In genomic region chr3:88117683-88118082, GRCh38 we compare ENCODE assay signal across 1 cellular context.
TF ChIP-seq lines count a peak whose summit lies in the region.

No MANE protein-coding gene starts in this region.

TF ChIP-seq in A549, 52 proteins besides CTCF, POLR2A, EP300 and RAD21 (continued from another document):
- TF ChIP-seq SMC3 (IDR thresholded peaks at IDR 0.05) (no peak), HDAC2 (IDR thresholded peaks at IDR 0.05) (no peak), SREBF2 (IDR thresholded peaks at IDR 0.05) (no peak)
- TF ChIP-seq, protein P1, sequence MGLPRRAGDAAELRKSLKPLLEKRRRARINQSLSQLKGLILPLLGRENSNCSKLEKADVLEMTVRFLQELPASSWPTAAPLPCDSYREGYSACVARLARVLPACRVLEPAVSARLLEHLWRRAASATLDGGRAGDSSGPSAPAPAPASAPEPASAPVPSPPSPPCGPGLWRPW (IDR thresholded peaks at IDR 0.05) = no peak
TF ChIP-seq in A549: peak in this region for 0.
